ENCODE assay signal across 1 cellular context in the genomic region with DNA sequence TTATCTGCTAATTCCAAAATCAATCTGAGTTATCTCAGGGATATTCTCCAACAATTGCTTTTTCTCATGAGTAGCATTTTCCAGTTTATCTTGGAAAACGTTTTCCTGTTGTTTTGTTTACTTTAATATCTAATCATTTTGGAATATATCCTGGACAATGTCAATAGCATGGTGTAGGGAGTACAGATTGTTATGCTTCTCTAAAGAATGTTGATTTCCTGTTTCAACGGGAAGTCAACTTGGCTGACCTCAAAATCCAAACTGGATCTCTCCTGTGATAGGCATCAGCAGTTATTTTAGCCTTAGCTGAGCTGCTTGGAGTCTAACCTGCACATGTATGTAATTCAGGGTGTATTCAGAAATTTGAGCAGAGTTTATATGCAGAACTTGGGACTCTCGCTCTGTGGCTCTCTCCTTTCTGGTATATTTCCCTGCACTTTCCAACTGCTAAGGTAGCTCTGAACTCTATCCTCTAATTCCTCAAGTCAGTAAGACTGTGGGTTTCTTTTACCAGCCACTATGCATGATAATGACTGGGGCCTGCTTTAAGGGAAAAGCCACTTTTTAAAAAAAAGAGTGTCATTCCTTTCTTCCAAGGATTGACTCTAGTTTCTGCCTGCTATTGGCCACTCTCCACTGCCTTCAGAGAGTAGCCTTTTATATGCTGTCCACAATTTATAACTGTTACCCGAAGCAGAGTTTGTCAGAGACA.
A peak's percentile ranks its signal among the peaks of the same experiment; 100 is the strongest.
TF ChIP-seq lines count a peak whose summit lies in the region.

No MANE protein-coding gene starts in this region.

TF ChIP-seq in H1, 55 proteins besides CTCF, POLR2A, EP300 and RAD21:
- TF ChIP-seq HDAC2 (IDR thresholded peaks at IDR 0.05; ENCODE audit: borderline replicate concordance in 1 of 2, low read depth in 2 of 2, low read length in 2 of 2) (peak in 1 of 2 experiments; percentile 61; a peak in 1 of 4 replicates), RFX5 (IDR thresholded peaks at IDR 0.05; ENCODE audit: borderline replicate concordance, low read depth, low read length) (no peak), YY1 (IDR thresholded peaks at IDR 0.05; ENCODE audit: low read depth, low read length) (no peak), BCL11A (IDR thresholded peaks at IDR 0.05; ENCODE audit: low read depth in 2 of 2, low read length in 2 of 2) (peak in 1 of 2 experiments; percentile 50), SIX5 (IDR thresholded peaks at IDR 0.05; ENCODE audit: low read depth, low read length) (no peak), NRF1 (IDR thresholded peaks at IDR 0.05; ENCODE audit: low read depth, low read length) (no peak), MAFK (IDR thresholded peaks at IDR 0.05; ENCODE audit: low read depth, low read length) (no peak), KDM5A (IDR thresholded peaks at IDR 0.05; ENCODE audit: low read length) (no peak), SP2 (IDR thresholded peaks at IDR 0.05; ENCODE audit: low read length) (no peak), CHD2 (IDR thresholded peaks at IDR 0.05; ENCODE audit: low read length) (no peak), PHF8 (conservative IDR thresholded peaks at IDR 0.05; ENCODE audit: low read depth, low read length) (no peak), NANOG (IDR thresholded peaks at IDR 0.05; ENCODE audit: insufficient read depth, low read depth, low read length, poor library complexity, severe bottlenecking) (no peak), SAP30 (IDR thresholded peaks at IDR 0.05; ENCODE audit: insufficient read depth, insufficient replicate concordance, low read length) (no peak), ASH2L (IDR thresholded peaks at IDR 0.05; ENCODE audit: low read length) (peak; percentile 96), CBX8 (IDR thresholded peaks at IDR 0.05; ENCODE audit: borderline replicate concordance, low read depth, low read length) (no peak), CBX5 (IDR thresholded peaks at IDR 0.05; ENCODE audit: low read depth, low read length) (no peak), TBP (IDR thresholded peaks at IDR 0.05; ENCODE audit: low read depth, low read length) (no peak), ZNF274 (IDR thresholded peaks at IDR 0.05; ENCODE audit: borderline replicate concordance, extremely low read depth, low read length) (no peak), FOSL1 (IDR thresholded peaks at IDR 0.05; ENCODE audit: insufficient read depth, low read depth, low read length) (no peak), KDM4A (IDR thresholded peaks at IDR 0.05; ENCODE audit: low read depth, low read length, severe bottlenecking) (no peak), CTBP2 (IDR thresholded peaks at IDR 0.05; ENCODE audit: borderline replicate concordance, insufficient read depth, insufficient read length, low read length) (no peak), SIRT6 (IDR thresholded peaks at IDR 0.05; ENCODE audit: low read length) (no peak), SUZ12 (IDR thresholded peaks at IDR 0.05; ENCODE audit: low read length) (no peak), BRCA1 (IDR thresholded peaks at IDR 0.05; ENCODE audit: low read depth, low read length) (no peak), POU5F1 (IDR thresholded peaks at IDR 0.05; ENCODE audit: low read depth, low read length) (peak; percentile 98), POLR2AphosphoS5 (IDR thresholded peaks at IDR 0.05; ENCODE audit: low read depth, low read length) (no peak), CEBPB (IDR thresholded peaks at IDR 0.05; ENCODE audit: low read depth, low read length) (no peak), CHD1 (IDR thresholded peaks at IDR 0.05; ENCODE audit: low read depth, low read length) (no peak), TAF7 (optimal IDR thresholded peaks at IDR 0.05; ENCODE audit: borderline replicate concordance, low read depth, low read length) (no peak), RBBP5 (IDR thresholded peaks at IDR 0.05; ENCODE audit: borderline replicate concordance, low read depth, low read length) (peak; percentile 92; the same call in 1 of the 2 replicates), SP1 (IDR thresholded peaks at IDR 0.05; ENCODE audit: low read depth, low read length) (peak; percentile 93), TEAD4 (IDR thresholded peaks at IDR 0.05; ENCODE audit: low read depth, low read length) (no peak), SIN3A (conservative IDR thresholded peaks at IDR 0.05 in 1 of 2, IDR thresholded peaks at IDR 0.05 in 1 of 2; ENCODE audit: low read depth in 1 of 2, low read length in 2 of 2) (no peak), SP4 (IDR thresholded peaks at IDR 0.05; ENCODE audit: low read length) (peak; percentile 51; the same call in 1 of the 2 replicates), GTF2F1 (IDR thresholded peaks at IDR 0.05; ENCODE audit: borderline replicate concordance, low read depth, low read length) (no peak)
- TF ChIP-seq, protein P1, sequence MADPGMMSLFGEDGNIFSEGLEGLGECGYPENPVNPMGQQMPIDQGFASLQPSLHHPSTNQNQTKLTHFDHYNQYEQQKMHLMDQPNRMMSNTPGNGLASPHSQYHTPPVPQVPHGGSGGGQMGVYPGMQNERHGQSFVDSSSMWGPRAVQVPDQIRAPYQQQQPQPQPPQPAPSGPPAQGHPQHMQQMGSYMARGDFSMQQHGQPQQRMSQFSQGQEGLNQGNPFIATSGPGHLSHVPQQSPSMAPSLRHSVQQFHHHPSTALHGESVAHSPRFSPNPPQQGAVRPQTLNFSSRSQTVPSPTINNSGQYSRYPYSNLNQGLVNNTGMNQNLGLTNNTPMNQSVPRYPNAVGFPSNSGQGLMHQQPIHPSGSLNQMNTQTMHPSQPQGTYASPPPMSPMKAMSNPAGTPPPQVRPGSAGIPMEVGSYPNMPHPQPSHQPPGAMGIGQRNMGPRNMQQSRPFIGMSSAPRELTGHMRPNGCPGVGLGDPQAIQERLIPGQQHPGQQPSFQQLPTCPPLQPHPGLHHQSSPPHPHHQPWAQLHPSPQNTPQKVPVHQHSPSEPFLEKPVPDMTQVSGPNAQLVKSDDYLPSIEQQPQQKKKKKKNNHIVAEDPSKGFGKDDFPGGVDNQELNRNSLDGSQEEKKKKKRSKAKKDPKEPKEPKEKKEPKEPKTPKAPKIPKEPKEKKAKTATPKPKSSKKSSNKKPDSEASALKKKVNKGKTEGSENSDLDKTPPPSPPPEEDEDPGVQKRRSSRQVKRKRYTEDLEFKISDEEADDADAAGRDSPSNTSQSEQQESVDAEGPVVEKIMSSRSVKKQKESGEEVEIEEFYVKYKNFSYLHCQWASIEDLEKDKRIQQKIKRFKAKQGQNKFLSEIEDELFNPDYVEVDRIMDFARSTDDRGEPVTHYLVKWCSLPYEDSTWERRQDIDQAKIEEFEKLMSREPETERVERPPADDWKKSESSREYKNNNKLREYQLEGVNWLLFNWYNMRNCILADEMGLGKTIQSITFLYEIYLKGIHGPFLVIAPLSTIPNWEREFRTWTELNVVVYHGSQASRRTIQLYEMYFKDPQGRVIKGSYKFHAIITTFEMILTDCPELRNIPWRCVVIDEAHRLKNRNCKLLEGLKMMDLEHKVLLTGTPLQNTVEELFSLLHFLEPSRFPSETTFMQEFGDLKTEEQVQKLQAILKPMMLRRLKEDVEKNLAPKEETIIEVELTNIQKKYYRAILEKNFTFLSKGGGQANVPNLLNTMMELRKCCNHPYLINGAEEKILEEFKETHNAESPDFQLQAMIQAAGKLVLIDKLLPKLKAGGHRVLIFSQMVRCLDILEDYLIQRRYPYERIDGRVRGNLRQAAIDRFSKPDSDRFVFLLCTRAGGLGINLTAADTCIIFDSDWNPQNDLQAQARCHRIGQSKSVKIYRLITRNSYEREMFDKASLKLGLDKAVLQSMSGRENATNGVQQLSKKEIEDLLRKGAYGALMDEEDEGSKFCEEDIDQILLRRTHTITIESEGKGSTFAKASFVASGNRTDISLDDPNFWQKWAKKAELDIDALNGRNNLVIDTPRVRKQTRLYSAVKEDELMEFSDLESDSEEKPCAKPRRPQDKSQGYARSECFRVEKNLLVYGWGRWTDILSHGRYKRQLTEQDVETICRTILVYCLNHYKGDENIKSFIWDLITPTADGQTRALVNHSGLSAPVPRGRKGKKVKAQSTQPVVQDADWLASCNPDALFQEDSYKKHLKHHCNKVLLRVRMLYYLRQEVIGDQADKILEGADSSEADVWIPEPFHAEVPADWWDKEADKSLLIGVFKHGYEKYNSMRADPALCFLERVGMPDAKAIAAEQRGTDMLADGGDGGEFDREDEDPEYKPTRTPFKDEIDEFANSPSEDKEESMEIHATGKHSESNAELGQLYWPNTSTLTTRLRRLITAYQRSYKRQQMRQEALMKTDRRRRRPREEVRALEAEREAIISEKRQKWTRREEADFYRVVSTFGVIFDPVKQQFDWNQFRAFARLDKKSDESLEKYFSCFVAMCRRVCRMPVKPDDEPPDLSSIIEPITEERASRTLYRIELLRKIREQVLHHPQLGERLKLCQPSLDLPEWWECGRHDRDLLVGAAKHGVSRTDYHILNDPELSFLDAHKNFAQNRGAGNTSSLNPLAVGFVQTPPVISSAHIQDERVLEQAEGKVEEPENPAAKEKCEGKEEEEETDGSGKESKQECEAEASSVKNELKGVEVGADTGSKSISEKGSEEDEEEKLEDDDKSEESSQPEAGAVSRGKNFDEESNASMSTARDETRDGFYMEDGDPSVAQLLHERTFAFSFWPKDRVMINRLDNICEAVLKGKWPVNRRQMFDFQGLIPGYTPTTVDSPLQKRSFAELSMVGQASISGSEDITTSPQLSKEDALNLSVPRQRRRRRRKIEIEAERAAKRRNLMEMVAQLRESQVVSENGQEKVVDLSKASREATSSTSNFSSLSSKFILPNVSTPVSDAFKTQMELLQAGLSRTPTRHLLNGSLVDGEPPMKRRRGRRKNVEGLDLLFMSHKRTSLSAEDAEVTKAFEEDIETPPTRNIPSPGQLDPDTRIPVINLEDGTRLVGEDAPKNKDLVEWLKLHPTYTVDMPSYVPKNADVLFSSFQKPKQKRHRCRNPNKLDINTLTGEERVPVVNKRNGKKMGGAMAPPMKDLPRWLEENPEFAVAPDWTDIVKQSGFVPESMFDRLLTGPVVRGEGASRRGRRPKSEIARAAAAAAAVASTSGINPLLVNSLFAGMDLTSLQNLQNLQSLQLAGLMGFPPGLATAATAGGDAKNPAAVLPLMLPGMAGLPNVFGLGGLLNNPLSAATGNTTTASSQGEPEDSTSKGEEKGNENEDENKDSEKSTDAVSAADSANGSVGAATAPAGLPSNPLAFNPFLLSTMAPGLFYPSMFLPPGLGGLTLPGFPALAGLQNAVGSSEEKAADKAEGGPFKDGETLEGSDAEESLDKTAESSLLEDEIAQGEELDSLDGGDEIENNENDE (IDR thresholded peaks at IDR 0.05; ENCODE audit: insufficient replicate concordance, low read length), result peak; percentile 66
- TF ChIP-seq, protein P2, sequence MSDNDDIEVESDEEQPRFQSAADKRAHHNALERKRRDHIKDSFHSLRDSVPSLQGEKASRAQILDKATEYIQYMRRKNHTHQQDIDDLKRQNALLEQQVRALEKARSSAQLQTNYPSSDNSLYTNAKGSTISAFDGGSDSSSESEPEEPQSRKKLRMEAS (IDR thresholded peaks at IDR 0.05), result no peak
